ENCODE assay signal across 13 cellular contexts in genomic region chr12:25365340-25365730, GRCh38.
DNase-seq lines count a peak whose midpoint lies in the region; ATAC-seq and TF ChIP-seq lines count a peak whose summit lies in the region.
"Had no signal": no experiment of that assay in that cellular context is flagged by ENCODE, and none has a peak within 500 bp of the region (broad histone marks: within the 10 kb centered on the region; RNA-seq: fewer than 3 reads in every experiment).

No MANE protein-coding gene starts in this region.

- intact Hi-C loops in activated CD4-positive, alpha-beta memory T cell treated with anti-CD3 and anti-CD28 coated beads for 36 hours (cut with micrococcal nuclease) = loop anchor here (1.0 to 5.0 kb wide), 4 partner anchors 12 to 528 kb away; no protein-coding TSS in a partner anchor

- ATAC-seq in HG03097 (IDR thresholded peaks at IDR 0.05; ENCODE audit: low FRiP score, unreplicated experiment) (peak; percentile 10), GM18873 (IDR thresholded peaks at IDR 0.05; ENCODE audit: low FRiP score, unreplicated experiment) (no peak)

- H3K36me3 Mint-ChIP-seq in activated naive CD4-positive, alpha-beta T cell treated with anti-CD3 and anti-CD28 coated beads, Interleukin-2, amount 50 U/mL, for 24 hours = no peaks in the 10 kb centered on the region
- no peaks in the 10 kb centered on the region for H3K36me3 Mint-ChIP-seq in activated CD4-positive, alpha-beta memory T cell treated with anti-CD3 and anti-CD28 coated beads for 36 hours
- H3K36me3 Mint-ChIP-seq in type B pancreatic cell = no peaks in the 10 kb centered on the region

- TF ChIP-seq CTCF in type B pancreatic cell (conservative IDR thresholded peaks at IDR 0.05) = no peak

- H3K4me3 Mint-ChIP-seq in activated naive CD4-positive, alpha-beta T cell treated with anti-CD3 and anti-CD28 coated beads, Interleukin-2, amount 50 U/mL, for 24 hours = peak overlapping the region; percentile 58
- H3K4me3 Mint-ChIP-seq in activated CD4-positive, alpha-beta memory T cell treated with anti-CD3 and anti-CD28 coated beads for 36 hours = peak overlapping the region; percentile 16
- H3K4me3 Mint-ChIP-seq in type B pancreatic cell = peak overlapping the region; percentile 27
- H3K4me3 Mint-ChIP-seq: nephron progenitor cell had no signal

- CTCF ChIA-PET in activated CD4-positive, alpha-beta memory T cell treated with anti-CD3 and anti-CD28 coated beads for 36 hours (lab: Charles Lee) = interaction anchor here (1.2 to 2.2 kb wide), 5 partner anchors 9 to 124 kb away, joined by 3 to 15 read pairs (median 4); no protein-coding TSS in a partner anchor

- no peaks in the 10 kb centered on the region for H3K27me3 Mint-ChIP-seq in activated naive CD4-positive, alpha-beta T cell treated with anti-CD3 and anti-CD28 coated beads, Interleukin-2, amount 50 U/mL, for 24 hours
- peaks cover 10% of the 10 kb centered on the region for H3K27me3 Mint-ChIP-seq in activated CD4-positive, alpha-beta memory T cell treated with anti-CD3 and anti-CD28 coated beads for 36 hours
- peaks cover 3% of the 10 kb centered on the region for H3K27me3 Mint-ChIP-seq in type B pancreatic cell

- H3K9me3 Mint-ChIP-seq in activated naive CD4-positive, alpha-beta T cell treated with anti-CD3 and anti-CD28 coated beads, Interleukin-2, amount 50 U/mL, for 24 hours = no peaks in the 10 kb centered on the region
- no peaks in the 10 kb centered on the region for H3K9me3 Mint-ChIP-seq in activated CD4-positive, alpha-beta memory T cell treated with anti-CD3 and anti-CD28 coated beads for 36 hours
- peaks cover 3% of the 10 kb centered on the region for H3K9me3 Mint-ChIP-seq in type B pancreatic cell

- peaks cover 14% of the 10 kb centered on the region for H3K4me1 Mint-ChIP-seq in activated naive CD4-positive, alpha-beta T cell treated with anti-CD3 and anti-CD28 coated beads, Interleukin-2, amount 50 U/mL, for 24 hours
- H3K4me1 Mint-ChIP-seq in activated CD4-positive, alpha-beta memory T cell treated with anti-CD3 and anti-CD28 coated beads for 36 hours (ENCODE audit: low read depth) = peaks cover 16% of the 10 kb centered on the region
- H3K4me1 Mint-ChIP-seq in type B pancreatic cell (ENCODE audit: unreplicated experiment) = peaks cover 6% of the 10 kb centered on the region

- DNase-seq in activated naive CD4-positive, alpha-beta T cell treated with Interleukin-2 at 50 U/mL for 16 hours = no peak
- no peak for DNase-seq in activated CD4-positive, alpha-beta memory T cell treated with anti-CD3 and anti-CD28 coated beads for 36 hours
- DNase-seq in type B pancreatic cell (ENCODE audit: extremely low spot score, unreplicated experiment) (no peak), ecto neural progenitor cell (ENCODE audit: low spot score) (no peak)
- DNase-seq in activated effector memory CD4-positive, alpha-beta T cell treated with anti-CD3 and anti-CD28 coated beads, Interleukin-2, amount 50 U/mL, for 16 hours = no peak
- DNase-seq: kidney; NCI-H1092; nephron progenitor cell; NK-92 treated with Interleukin-12 subunit alpha and Interleukin-12 subunit beta, amount 100 ng/mL, for 24 hours; small intestine had no signal

- POLR2A ChIA-PET in activated CD4-positive, alpha-beta memory T cell treated with anti-CD3 and anti-CD28 coated beads for 36 hours (lab: Charles Lee) = interaction anchor here (0.8 to 1.7 kb wide), 4 partner anchors 12 to 367 kb away, joined by 3 to 9 read pairs (median 6); partner anchors contain the start of gene KRAS

- peak overlapping the region; percentile 26 for H3K27ac Mint-ChIP-seq in activated naive CD4-positive, alpha-beta T cell treated with anti-CD3 and anti-CD28 coated beads, Interleukin-2, amount 50 U/mL, for 24 hours
- H3K27ac Mint-ChIP-seq in activated CD4-positive, alpha-beta memory T cell treated with anti-CD3 and anti-CD28 coated beads for 36 hours = peak overlapping the region; percentile 15
- H3K27ac Mint-ChIP-seq in type B pancreatic cell = peak overlapping the region; percentile 64
- H3K27ac Mint-ChIP-seq: nephron progenitor cell had no signal
